Comparison of ENCODE assay signal across 12 cellular contexts in genomic region chr7:139936760-139937310, GRCh38.
DNase-seq lines count a peak whose midpoint lies in the region; ATAC-seq and TF ChIP-seq lines count a peak whose summit lies in the region.
"Had no signal": no experiment of that assay in that cellular context is flagged by ENCODE, and none has a peak within 500 bp of the region (broad histone marks: within the 10 kb centered on the region; RNA-seq: fewer than 3 reads in every experiment).

No MANE protein-coding gene starts in this region.

- H3K27me3 ChIP-seq in HL-60 (ENCODE audit: insufficient read depth, poor library complexity, severe bottlenecking), result no peaks in the 10 kb centered on the region
- H3K27me3 ChIP-seq in adipocyte (replicated peaks; ENCODE audit: control insufficient read depth, insufficient read depth, low read length), result peaks cover 9% of the 10 kb centered on the region
- no peaks in the 10 kb centered on the region for H3K27me3 ChIP-seq in left lung
- no peaks in the 10 kb centered on the region for H3K27me3 ChIP-seq in spleen (replicated peaks in 1 of 7)
- H3K27me3 ChIP-seq: cardiac muscle cell had no signal

- TF ChIP-seq CTCF in HL-60 (IDR thresholded peaks at IDR 0.05; ENCODE audit: insufficient read depth, low read length), result no peak
- TF ChIP-seq CTCF in left lung (IDR thresholded peaks at IDR 0.05), result no peak
- no peak for TF ChIP-seq CTCF in GM20000 (IDR thresholded peaks at IDR 0.05; ENCODE audit: extremely low read depth, missing control alignments)
- no peak for TF ChIP-seq CTCF in spleen (IDR thresholded peaks at IDR 0.05 in 8 of 11, conservative IDR thresholded peaks at IDR 0.05 in 3 of 11)

- H3K4me3 ChIP-seq in HL-60 (replicated peaks; ENCODE audit: insufficient read depth, low read length), result no peak overlapping the region
- H3K4me3 ChIP-seq in adipocyte (ENCODE audit: low read length), result no peak overlapping the region
- no peak overlapping the region for H3K4me3 ChIP-seq in left lung
- no peak overlapping the region for H3K4me3 ChIP-seq in spleen
- H3K4me3 ChIP-seq: cardiac muscle cell, smooth muscle cell had no signal

- 47 to 56% (median 52%) methylated on average over 2 of the region's 2 CpGs for WGBS in spleen, 5 donors

- ATAC-seq in left lung, result peak; percentile 74
- ATAC-seq: activated CD4-positive, CD25-positive, alpha-beta regulatory T cell treated with anti-CD3 and anti-CD28 coated beads, Interleukin-2, amount 50 U/mL, for 24 hours had no signal

- intact Hi-C loops in left lung (cut with DNase I), result no loop called here
- intact Hi-C loops in spleen (cut with DNase I; ENCODE audit: low total_unique reads), result no loop called here

- no peak overlapping the region for H3K9ac ChIP-seq in adipocyte (ENCODE audit: low read length)

- H3K36me3 ChIP-seq in adipocyte (ENCODE audit: control insufficient read depth, insufficient read depth, low read length, severe bottlenecking) (no peaks in the 10 kb centered on the region), left lung (peaks cover 0 to 42% of the 10 kb centered on the region in 2 donors), spleen (peaks cover 0 to 73% (median 0%) of the 10 kb centered on the region in 6 donors)
- H3K36me3 ChIP-seq: cardiac muscle cell had no signal

- TF ChIP-seq POLR2A in spleen (IDR thresholded peaks at IDR 0.05), result no peak

- H3K27ac ChIP-seq in HL-60 (replicated peaks), result peak overlapping the region; percentile 20; the same call in 1 of the 2 replicates
- H3K27ac ChIP-seq in left lung, result peak overlapping the region in 1 of 2 donors; percentile 33
- peak overlapping the region in 3 of 8 donors; percentile 15 to 48 (median 47) for H3K27ac ChIP-seq in spleen
- H3K27ac ChIP-seq: cardiac muscle cell had no signal

- DNase-seq in AG08396 (ENCODE audit: low spot score) (peak; percentile 63), HL-60 (ENCODE audit: low read depth in 1 of 2, low spot score in 1 of 2) (peak; percentile 25 to 82), adipocyte (ENCODE audit: low read depth) (peak; percentile 67), left lung (no peak), GM20000 (ENCODE audit: low spot score) (no peak), spleen (no peak), NCI-H2171 treated with DMSO at 0.1 percent for 48 hours (lab: John Stamatoyannopoulos, UW) (no peak), NCI-H2029 (lab: John Stamatoyannopoulos, UW) (no peak)
- DNase-seq: trophoblast cell had no signal

- H3K9me3 ChIP-seq in adipocyte (ENCODE audit: control insufficient read depth, low read length) (no peaks in the 10 kb centered on the region), left lung (no peaks in the 10 kb centered on the region), spleen (no peaks in the 10 kb centered on the region)

- H3K4me1 ChIP-seq in adipocyte (ENCODE audit: control insufficient read depth, insufficient read depth, low read length) (peaks cover 5% of the 10 kb centered on the region), left lung (peaks cover 0 to 31% of the 10 kb centered on the region in 2 donors), spleen (peaks cover 0 to 30% (median 14%) of the 10 kb centered on the region in 6 donors)

Comparison
In these comparisons a context has a peak if more than half of its experiments do, and no peak if none do; other contexts are left out.
1. DNase-seq: peak in AG08396 (single experiment), HL-60 (2 of 2) and adipocyte (single experiment); none in left lung (0 of 2), GM20000 (single experiment), spleen (single experiment), NCI-H2171 treated with DMSO at 0.1 percent for 48 hours (single experiment) and NCI-H2029 (single experiment).